ENCODE assay signal across 8 cellular contexts in genomic region chr19:40690699-40691420, GRCh38. TPM values are rescaled to one million over a fixed set of nuclear protein-coding genes. Genes with fewer than 3 reads are reported as not detected.
DNase-seq lines count a peak whose midpoint lies in the region; ATAC-seq and TF ChIP-seq lines count a peak whose summit lies in the region.

No MANE protein-coding gene starts in this region.

- ATAC-seq in HCT116 (peak; percentile 89), Right ventricle myocardium superior (ENCODE audit: poor library complexity) (peak; percentile 92)

- H3K27me3 ChIP-seq in HCT116 (ENCODE audit: insufficient read depth, low read length) (no peaks in the 10 kb centered on the region), SU-DHL-6 (ENCODE audit: low read length) (no peaks in the 10 kb centered on the region), parathyroid adenoma (ENCODE audit: control insufficient read depth, insufficient read depth, low read length) (no peaks in the 10 kb centered on the region), thyroid gland (no peaks in the 10 kb centered on the region)

- WGBS in thyroid gland, 2 donors, result 5 to 27% methylated on average over 6 to 12 of the region's 54 CpGs

- intact Hi-C loops in HCT116 (cut with micrococcal nuclease) (no loop called here), Right ventricle myocardium superior (cut with DNase I) (no loop called here), thyroid gland (cut with DNase I) (no loop called here)

- H3K9ac ChIP-seq in HCT116 (ENCODE audit: low read length) (peak overlapping the region; percentile 92), SU-DHL-6 (ENCODE audit: low read length) (peak overlapping the region; percentile 66), parathyroid adenoma (no peak overlapping the region)

- POLR2A ChIA-PET in HCT116 (lab: Charles Lee), result interaction anchor here (0.6 to 1.6 kb wide), 5 partner anchors 9 to 265 kb away, joined by 3 to 5 read pairs (median 4); partner anchors contain the start of genes COQ8B, ITPKC and SERTAD1

- no peak for TF ChIP-seq RAD21 in HCT116 (IDR thresholded peaks at IDR 0.05; ENCODE audit: low read depth)

- H3K79me2 ChIP-seq in HCT116 (ENCODE audit: insufficient read depth, low read length) (peaks cover 29% of the 10 kb centered on the region), SU-DHL-6 (ENCODE audit: insufficient read depth, low read length) (no peaks in the 10 kb centered on the region), parathyroid adenoma (no peaks in the 10 kb centered on the region)

- H3K9me2 ChIP-seq in HCT116 (ENCODE audit: insufficient read depth) (no peaks in the 10 kb centered on the region), SU-DHL-6 (replicated peaks; ENCODE audit: insufficient read depth, low read length) (no peaks in the 10 kb centered on the region)

- H2AFZ ChIP-seq in HCT116 (ENCODE audit: low read depth, low read length, poor library complexity, severe bottlenecking), result no peak overlapping the region
- H2AFZ ChIP-seq in SU-DHL-6 (ENCODE audit: low read depth, low read length, severe bottlenecking), result peak overlapping the region; percentile 93
- H2AFZ ChIP-seq in parathyroid adenoma, result peak overlapping the region; percentile 73

- CTCF ChIA-PET in HCT116 (lab: Charles Lee), result interaction anchor here (0.6 kb wide), 2 partner anchors 821 to 1011 kb away, joined by 3 to 4 read pairs; no protein-coding TSS in a partner anchor

- H3K36me3 ChIP-seq in HCT116 (ENCODE audit: control insufficient read depth in 1 of 2, insufficient read depth in 2 of 2, low read length in 2 of 2), result peaks cover 5 to 12% of the 10 kb centered on the region in 2 experiments; a peak in 3 of 4 replicates
- no peaks in the 10 kb centered on the region for H3K36me3 ChIP-seq in SU-DHL-6 (ENCODE audit: low read length)
- no peaks in the 10 kb centered on the region for H3K36me3 ChIP-seq in parathyroid adenoma (ENCODE audit: control insufficient read depth, insufficient read depth, low read length)
- peaks cover 0 to 12% of the 10 kb centered on the region in 2 donors for H3K36me3 ChIP-seq in thyroid gland

- H4K20me1 ChIP-seq in HCT116 (ENCODE audit: insufficient read depth), result no peaks in the 10 kb centered on the region
- no peaks in the 10 kb centered on the region for H4K20me1 ChIP-seq in SU-DHL-6 (ENCODE audit: low read depth, low read length)

- H3K4me2 ChIP-seq in HCT116 (ENCODE audit: low read length) (peak overlapping the region; percentile 98), SU-DHL-6 (ENCODE audit: low read depth, low read length, poor library complexity, severe bottlenecking) (peak overlapping the region; percentile 87), parathyroid adenoma (ENCODE audit: low read length) (peak overlapping the region; percentile 61)

- H3F3A ChIP-seq in SU-DHL-6 (ENCODE audit: insufficient read depth), result no peaks in the 10 kb centered on the region

- TF ChIP-seq POLR2A in HCT116 (IDR thresholded peaks at IDR 0.05; ENCODE audit: borderline replicate concordance, extremely low read depth, insufficient read depth, insufficient read length) (no peak), thyroid gland (IDR thresholded peaks at IDR 0.05) (peak in 1 of 2 donors; percentile 46)

- H3K4me3 ChIP-seq in HCT116 (replicated peaks in 1 of 2; ENCODE audit: low read depth in 1 of 2, low read length in 2 of 2) (peak overlapping the region; percentile 73 to 80), SU-DHL-6 (ENCODE audit: insufficient read depth, low read length, poor library complexity, severe bottlenecking) (peak overlapping the region; percentile 59), parathyroid adenoma (ENCODE audit: low read depth, low read length) (peak overlapping the region; percentile 38), thyroid gland (replicated peaks in 1 of 3) (peak overlapping the region; percentile 16 to 83 (median 30))

- TF ChIP-seq CTCF in HCT116 (IDR thresholded peaks at IDR 0.05 in 2 of 3, conservative IDR thresholded peaks at IDR 0.05 in 1 of 3; ENCODE audit: borderline replicate concordance in 1 of 3, insufficient read depth in 1 of 3, low read depth in 2 of 3, low read length in 2 of 3) (no peak), SU-DHL-6 (IDR thresholded peaks at IDR 0.05; ENCODE audit: insufficient read depth, low read length, poor library complexity, severe bottlenecking) (no peak), parathyroid adenoma (IDR thresholded peaks at IDR 0.05) (no peak), thyroid gland (IDR thresholded peaks at IDR 0.05) (no peak)

- TSS peak; percentile 95 for BruUV-seq in HCT116 (replicated peaks; lab: Mats Ljungman, UMichigan)

- peaks cover 12 to 26% of the 10 kb centered on the region in 2 experiments; a peak in 3 of 4 replicates for H3K4me1 ChIP-seq in HCT116 (ENCODE audit: control insufficient read depth in 1 of 2, insufficient read depth in 2 of 2, low read length in 2 of 2)
- H3K4me1 ChIP-seq in parathyroid adenoma, result peaks cover 3% of the 10 kb centered on the region
- H3K4me1 ChIP-seq in thyroid gland, result peaks cover 10 to 16% of the 10 kb centered on the region in 2 donors

- H3K9me3 ChIP-seq in HCT116 (ENCODE audit: control insufficient read depth in 1 of 2, insufficient read depth in 1 of 2, low read depth in 1 of 2, low read length in 2 of 2) (no peaks in the 10 kb centered on the region), SU-DHL-6 (ENCODE audit: insufficient read depth, low read length) (no peaks in the 10 kb centered on the region), parathyroid adenoma (ENCODE audit: control insufficient read depth, low read length) (no peaks in the 10 kb centered on the region), thyroid gland (no peaks in the 10 kb centered on the region)

- DNase-seq in DMS79 treated with DMSO at 0.1 percent for 48 hours (lab: John Stamatoyannopoulos, UW) (peak; percentile 88), HCT116 (ENCODE audit: low read depth, low spot score) (peak; percentile 70), NCI-H1417 (lab: John Stamatoyannopoulos, UW) (peak; percentile 92 to 93 (median 92)), Right ventricle myocardium superior (peak; percentile 98), thyroid gland (peak; percentile 93 to 94)
- DNase-seq in activated naive CD8-positive, alpha-beta T cell treated with anti-CD3 and anti-CD28 coated beads, Interleukin-2, amount 50 U/mL, for 16 hours (ENCODE audit: low read depth, low spot score), result peak; percentile 74

- RAD21 ChIA-PET in HCT116 (lab: Charles Lee; ENCODE audit: low non-redundant PET in 1 of 2, low total read pairs in 2 of 2, uncharacterized antibody in 2 of 2, unreplicated experiment in 2 of 2), result interaction anchor here in 1 of 2 experiments (0.6 kb wide), 1 partner anchor 20 kb away, joined by 4 read pairs; no protein-coding TSS in a partner anchor

- peak overlapping the region; percentile 88 for H3K27ac ChIP-seq in HCT116 (ENCODE audit: low read depth, low read length)
- peak overlapping the region; percentile 63 for H3K27ac ChIP-seq in SU-DHL-6 (ENCODE audit: low read depth, low read length)
- H3K27ac ChIP-seq in parathyroid adenoma, result peak overlapping the region; percentile 41
- H3K27ac ChIP-seq in thyroid gland, result peak overlapping the region; percentile 39 to 72 (median 60)

TF ChIP-seq in HCT116, 20 proteins besides CTCF, POLR2A, EP300 and RAD21 (continues in another document):
- TF ChIP-seq ELF1 (IDR thresholded peaks at IDR 0.05; ENCODE audit: borderline replicate concordance, low read depth) (no peak), POLR2AphosphoS5 (IDR thresholded peaks at IDR 0.05; ENCODE audit: low read depth, low read length) (peak; percentile 69), MAX (IDR thresholded peaks at IDR 0.05) (peak; percentile 42), ZNF274 (IDR thresholded peaks at IDR 0.05; ENCODE audit: low read depth, low read length) (no peak), EGR1 (IDR thresholded peaks at IDR 0.05; ENCODE audit: low read depth) (peak; percentile 94), ZBTB33 (IDR thresholded peaks at IDR 0.05; ENCODE audit: extremely low read depth, insufficient replicate concordance, low read length) (no peak), ZFX (IDR thresholded peaks at IDR 0.05) (no peak), EZH2phosphoT487 (IDR thresholded peaks at IDR 0.05; ENCODE audit: borderline replicate concordance) (no peak), CEBPB (IDR thresholded peaks at IDR 0.05; ENCODE audit: low read depth) (no peak), SIN3A (IDR thresholded peaks at IDR 0.05; ENCODE audit: low read depth) (no peak)
- TF ChIP-seq, protein P1, sequence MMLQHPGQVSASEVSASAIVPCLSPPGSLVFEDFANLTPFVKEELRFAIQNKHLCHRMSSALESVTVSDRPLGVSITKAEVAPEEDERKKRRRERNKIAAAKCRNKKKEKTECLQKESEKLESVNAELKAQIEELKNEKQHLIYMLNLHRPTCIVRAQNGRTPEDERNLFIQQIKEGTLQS (IDR thresholded peaks at IDR 0.05), result no peak

RNA-seq across cellular contexts. Expression of gene NUMBL, which starts 0.4 kb away (rescaled TPM):
- total RNA-seq in HCT116 (2021; ENCODE audit: unreplicated experiment), result 41.7 TPM
- polyA plus RNA-seq in HCT116 (2012), result 21.9 and 27.6 TPM in 2 replicates
- 13.5 TPM for total RNA-seq in Right ventricle myocardium superior
- total RNA-seq in thyroid gland, result 10 to 100 TPM; 14.2 to 22.5 (median 17.0) TPM

RNA-seq across cellular contexts. Expression of gene COQ8B, which starts 25.8 kb away (rescaled TPM):
- total RNA-seq in HCT116 (2021; ENCODE audit: unreplicated experiment) (47.1 TPM), Right ventricle myocardium superior (36.1 TPM), thyroid gland (10 to 100 TPM; 39.2 to 73.0 (median 54.7) TPM)
- 23.2 and 29.0 TPM in 2 replicates for polyA plus RNA-seq in HCT116 (2012)

RNA-seq across cellular contexts. Expression of gene ITPKC, which starts 26.1 kb away (rescaled TPM):
- 11.4 TPM for total RNA-seq in HCT116 (2021; ENCODE audit: unreplicated experiment)
- 11.7 and 13.8 TPM in 2 replicates for polyA plus RNA-seq in HCT116 (2012)
- 14.7 TPM for total RNA-seq in Right ventricle myocardium superior
- total RNA-seq in thyroid gland, result 10 to 100 TPM; 18.3 to 49.7 (median 25.1) TPM

RNA-seq across cellular contexts. Expression of gene ACTMAP, which starts 59.4 kb away (rescaled TPM):
- total RNA-seq in HCT116 (2021; ENCODE audit: unreplicated experiment) (16.8 TPM), Right ventricle myocardium superior (5.2 TPM), thyroid gland (1 to 10 TPM; 3.3 to 8.5 (median 4.5) TPM)
- polyA plus RNA-seq in HCT116 (2012), result 16.0 and 16.3 TPM in 2 replicates

Comparison
In these comparisons a context has a peak if more than half of its experiments do, and no peak if none do; other contexts are left out.
1. Peak in every context shown above with its lines: DNase-seq, ATAC-seq, H3K4me3 ChIP-seq and H3K27ac ChIP-seq.